25 cellular contexts compared by ENCODE assay signal in genomic region chr4:140622333-140622958, GRCh38. TPM values are rescaled to one million over a fixed set of nuclear protein-coding genes. Genes with fewer than 3 reads are reported as not detected.
"Had no signal": no experiment of that assay in that cellular context is flagged by ENCODE, and none has a peak within 500 bp of the region (broad histone marks: within the 10 kb centered on the region; RNA-seq: fewer than 3 reads in every experiment).

No MANE protein-coding gene starts in this region.

- H3K4me3 Mint-ChIP-seq: activated CD4-positive, alpha-beta memory T cell treated with anti-CD3 and anti-CD28 coated beads for 36 hours; activated CD4-positive, alpha-beta T cell treated with anti-CD3 and anti-CD28 coated beads, Interleukin-2, amount 10 ng/mL, durations not matched to agents 7 days and 5 days; activated naive CD4-positive, alpha-beta T cell treated with anti-CD3 and anti-CD28 coated beads for 36 hours; activated naive CD8-positive, alpha-beta T cell treated with anti-CD3 and anti-CD28 coated beads for 36 hours; activated T-cell treated with anti-CD3 and anti-CD28 coated beads, Interleukin-2, amount 50 U/mL, for 4 hours; activated T-helper 17 cell treated with anti-CD3 and anti-CD28 coated beads, Interleukin-2, amount 50 U/mL, for 72 hours; T-cell had no signal

- DNase-seq: activated CD4-positive, alpha-beta memory T cell treated with anti-CD3 and anti-CD28 coated beads for 36 hours; activated CD4-positive, alpha-beta T cell treated with anti-CD3 and anti-CD28 coated beads, Interleukin-2, amount 10 ng/mL, durations not matched to agents 7 days and 5 days; activated CD4-positive, CD25-positive, alpha-beta regulatory T cell; activated CD8-positive, alpha-beta memory T cell treated with anti-CD3 and anti-CD28 coated beads for 24 hours; activated gamma-delta T cell; activated naive CD4-positive, alpha-beta T cell treated with anti-CD3 and anti-CD28 coated beads for 36 hours; activated naive CD8-positive, alpha-beta T cell treated with anti-CD3 and anti-CD28 coated beads for 36 hours; activated T-cell treated with anti-CD3 and anti-CD28 coated beads, Interleukin-2, amount 50 U/mL, for 4 hours; caudate nucleus; Kasumi-1; NCI-H146; NCI-H187 treated with DMSO at 0.1 percent for 48 hours; NCI-H2081 treated with DMSO at 0.1 percent for 48 hours; NCI-H446; NCI-H524; PC-3; SHP77 treated with DMSO at 0.1 percent for 48 hours; T-cell; T-helper 2 cell; T1000 had no signal

- ATAC-seq: activated T-cell treated with anti-CD3 and anti-CD28 coated beads, Interleukin-2, amount 50 U/mL, for 4 hours; activated T-helper 17 cell treated with anti-CD3 and anti-CD28 coated beads, Interleukin-2, amount 50 U/mL, for 72 hours; PC-3; T-cell had no signal

- H3K27ac Mint-ChIP-seq: activated CD4-positive, alpha-beta memory T cell treated with anti-CD3 and anti-CD28 coated beads for 36 hours; activated CD4-positive, alpha-beta T cell treated with anti-CD3 and anti-CD28 coated beads, Interleukin-2, amount 10 ng/mL, durations not matched to agents 7 days and 5 days; activated naive CD4-positive, alpha-beta T cell treated with anti-CD3 and anti-CD28 coated beads for 36 hours; activated naive CD8-positive, alpha-beta T cell treated with anti-CD3 and anti-CD28 coated beads for 36 hours; activated T-helper 17 cell treated with anti-CD3 and anti-CD28 coated beads, Interleukin-2, amount 50 U/mL, for 72 hours; T-cell had no signal

- H3K36me3 Mint-ChIP-seq: activated CD4-positive, alpha-beta memory T cell treated with anti-CD3 and anti-CD28 coated beads for 36 hours; activated naive CD8-positive, alpha-beta T cell treated with anti-CD3 and anti-CD28 coated beads for 36 hours; T-cell had no signal

- FAIRE-seq: RCC 7860, TTC549 had no signal

- H3K4me1 Mint-ChIP-seq: activated CD4-positive, alpha-beta T cell treated with anti-CD3 and anti-CD28 coated beads, Interleukin-2, amount 10 ng/mL, durations not matched to agents 7 days and 5 days; activated naive CD8-positive, alpha-beta T cell treated with anti-CD3 and anti-CD28 coated beads for 36 hours; activated T-helper 17 cell treated with anti-CD3 and anti-CD28 coated beads, Interleukin-2, amount 50 U/mL, for 72 hours; T-cell had no signal

- H3K9me3 Mint-ChIP-seq: activated CD4-positive, alpha-beta memory T cell treated with anti-CD3 and anti-CD28 coated beads for 36 hours; activated CD4-positive, alpha-beta T cell treated with anti-CD3 and anti-CD28 coated beads, Interleukin-2, amount 10 ng/mL, durations not matched to agents 7 days and 5 days; activated naive CD4-positive, alpha-beta T cell treated with anti-CD3 and anti-CD28 coated beads for 36 hours; activated naive CD8-positive, alpha-beta T cell treated with anti-CD3 and anti-CD28 coated beads for 36 hours; activated T-cell treated with anti-CD3 and anti-CD28 coated beads, Interleukin-2, amount 50 U/mL, for 4 hours; activated T-helper 17 cell treated with anti-CD3 and anti-CD28 coated beads, Interleukin-2, amount 50 U/mL, for 72 hours; T-cell had no signal

RNA-seq across cellular contexts. Expression of gene UCP1, which starts 53.7 kb away (rescaled TPM):
- total RNA-seq: activated CD4-positive, alpha-beta memory T cell treated with anti-CD3 and anti-CD28 coated beads for 36 hours; activated CD4-positive, alpha-beta T cell treated with anti-CD3 and anti-CD28 coated beads, Interleukin-2, amount 10 ng/mL, durations not matched to agents 7 days and 5 days; activated naive CD4-positive, alpha-beta T cell treated with anti-CD3 and anti-CD28 coated beads for 36 hours; activated naive CD8-positive, alpha-beta T cell treated with anti-CD3 and anti-CD28 coated beads for 36 hours; activated T-cell treated with anti-CD3 and anti-CD28 coated beads, Interleukin-2, amount 50 U/mL, for 4 hours; activated T-helper 17 cell treated with anti-CD3 and anti-CD28 coated beads, Interleukin-2, amount 50 U/mL, for 72 hours; cerebellum; PC-3; SK-MEL-5; T-cell had no signal
